In the genomic region with DNA sequence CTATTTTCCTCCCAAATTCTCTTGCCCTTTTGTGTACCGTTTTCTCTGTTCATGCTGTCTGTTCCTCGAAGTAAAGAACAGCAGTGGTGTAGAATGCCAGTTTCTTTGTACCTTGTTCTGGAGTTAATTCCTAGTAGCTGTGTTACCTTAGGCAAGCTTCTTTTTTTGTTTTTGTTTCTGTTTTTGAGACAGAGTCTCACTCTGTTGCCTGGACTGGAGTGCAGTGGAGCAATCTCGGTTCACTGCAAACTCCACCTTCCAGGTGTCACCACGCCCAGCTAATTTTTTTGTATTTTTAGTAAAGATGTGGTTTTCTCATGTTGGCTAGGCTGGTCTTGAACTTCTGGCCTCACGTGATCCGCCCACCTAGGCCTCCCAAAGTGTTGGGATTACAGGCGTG, we compare ENCODE assay signal across 1 cellular context.
TF ChIP-seq lines count a peak whose summit lies in the region.

No MANE protein-coding gene starts in this region.

TF ChIP-seq in H1, 55 proteins besides CTCF, POLR2A, EP300 and RAD21 (continued from another document):
- TF ChIP-seq BCL11A (IDR thresholded peaks at IDR 0.05; ENCODE audit: low read depth in 2 of 2, low read length in 2 of 2): no peak
